ENCODE assay signal across 19 cellular contexts in genomic region chr13:49044849-49045248, GRCh38.
DNase-seq lines count a peak whose midpoint lies in the region; ATAC-seq lines count a peak whose summit lies in the region.
"Had no signal": no experiment of that assay in that cellular context is flagged by ENCODE, and none has a peak within 500 bp of the region (broad histone marks: within the 10 kb centered on the region; RNA-seq: fewer than 3 reads in every experiment).

No MANE protein-coding gene starts in this region.

- POLR2A ChIA-PET in activated CD4-positive, alpha-beta T cell treated with anti-CD3 and anti-CD28 coated beads for 36 hours (lab: Charles Lee): no interaction called here

- no peak for ATAC-seq in activated CD4-positive, alpha-beta T cell treated with anti-CD3 and anti-CD28 coated beads for 36 hours
- no peak for ATAC-seq in T-helper 17 cell
- ATAC-seq in HG03439 (IDR thresholded peaks at IDR 0.05; ENCODE audit: unreplicated experiment): no peak
- ATAC-seq: GM23338 had no signal

- DNase-seq in activated CD4-positive, alpha-beta T cell treated with anti-CD3 and anti-CD28 coated beads for 36 hours: no peak
- DNase-seq in activated CD4-positive, alpha-beta T cell treated with anti-CD3 and anti-CD28 coated beads, Interleukin-2, amount 50 U/mL, for 48 hours: no peak
- DNase-seq in activated naive CD4-positive, alpha-beta T cell treated with Interleukin-2 at 50 U/mL for 16 hours: no peak
- DNase-seq in T-helper 17 cell: no peak
- no peak for DNase-seq in effector CD4-positive, alpha-beta T cell
- DNase-seq: 8988T, H9, NCI-H1092, NCI-H1417 treated with DMSO at 0.1 percent for 48 hours, NCI-H1694 treated with DMSO at 0.1 percent for 48 hours, NCI-H2081, NCI-H2227 treated with DMSO at 0.1 percent for 48 hours, NCI-H69, Right ventricle myocardium superior, RPMI8226 had no signal

- peaks cover 22% of the 10 kb centered on the region for H3K4me1 Mint-ChIP-seq in activated CD4-positive, alpha-beta T cell treated with anti-CD3 and anti-CD28 coated beads for 36 hours
- H3K4me1 Mint-ChIP-seq in activated naive CD4-positive, alpha-beta T cell treated with anti-CD3 and anti-CD28 coated beads, Interleukin-2, amount 50 U/mL, for 24 hours: peaks cover 48% of the 10 kb centered on the region
- peaks cover 17% of the 10 kb centered on the region for H3K4me1 Mint-ChIP-seq in T-helper 17 cell
- H3K4me1 Mint-ChIP-seq: GM23338, H9 had no signal

- no peaks in the 10 kb centered on the region for H3K9me3 Mint-ChIP-seq in activated CD4-positive, alpha-beta T cell treated with anti-CD3 and anti-CD28 coated beads for 36 hours (ENCODE audit: low read depth)
- no peaks in the 10 kb centered on the region for H3K9me3 Mint-ChIP-seq in activated naive CD4-positive, alpha-beta T cell treated with anti-CD3 and anti-CD28 coated beads, Interleukin-2, amount 50 U/mL, for 24 hours
- H3K9me3 Mint-ChIP-seq: GM23338 had no signal

- H3K36me3 Mint-ChIP-seq in activated CD4-positive, alpha-beta T cell treated with anti-CD3 and anti-CD28 coated beads for 36 hours (ENCODE audit: low read depth): peaks cover 25% of the 10 kb centered on the region
- peaks cover 36% of the 10 kb centered on the region for H3K36me3 Mint-ChIP-seq in activated naive CD4-positive, alpha-beta T cell treated with anti-CD3 and anti-CD28 coated beads, Interleukin-2, amount 50 U/mL, for 24 hours
- no peaks in the 10 kb centered on the region for H3K36me3 Mint-ChIP-seq in T-helper 17 cell (ENCODE audit: low read depth)

- no peaks in the 10 kb centered on the region for H3K27me3 Mint-ChIP-seq in activated CD4-positive, alpha-beta T cell treated with anti-CD3 and anti-CD28 coated beads for 36 hours
- no peaks in the 10 kb centered on the region for H3K27me3 Mint-ChIP-seq in activated naive CD4-positive, alpha-beta T cell treated with anti-CD3 and anti-CD28 coated beads, Interleukin-2, amount 50 U/mL, for 24 hours
- H3K27me3 Mint-ChIP-seq in T-helper 17 cell: no peaks in the 10 kb centered on the region

- peak overlapping the region; percentile 19 for H3K27ac Mint-ChIP-seq in activated CD4-positive, alpha-beta T cell treated with anti-CD3 and anti-CD28 coated beads for 36 hours
- H3K27ac Mint-ChIP-seq in activated naive CD4-positive, alpha-beta T cell treated with anti-CD3 and anti-CD28 coated beads, Interleukin-2, amount 50 U/mL, for 24 hours: peak overlapping the region; percentile 20
- peak overlapping the region; percentile 82 for H3K27ac Mint-ChIP-seq in T-helper 17 cell
- H3K27ac Mint-ChIP-seq: GM23338, H9 had no signal

- no peaks in the 10 kb centered on the region for H3K9me3 ChIP-seq in T-helper 17 cell (ENCODE audit: control insufficient read depth, low read length, poor library complexity, severe bottlenecking)
- H3K9me3 ChIP-seq: SJSA1 had no signal

- CTCF ChIA-PET in activated CD4-positive, alpha-beta T cell treated with anti-CD3 and anti-CD28 coated beads for 36 hours (lab: Charles Lee): no interaction called here

- no peak overlapping the region for H3K4me3 Mint-ChIP-seq in activated CD4-positive, alpha-beta T cell treated with anti-CD3 and anti-CD28 coated beads for 36 hours
- no peak overlapping the region for H3K4me3 Mint-ChIP-seq in activated naive CD4-positive, alpha-beta T cell treated with anti-CD3 and anti-CD28 coated beads, Interleukin-2, amount 50 U/mL, for 24 hours
- H3K4me3 Mint-ChIP-seq in T-helper 17 cell: peak overlapping the region; percentile 1
- H3K4me3 Mint-ChIP-seq: GM23338, H9 had no signal

- intact Hi-C loops in activated CD4-positive, alpha-beta T cell treated with anti-CD3 and anti-CD28 coated beads for 36 hours (cut with DNase I, micrococcal nuclease): no loop called here

Comparison
In these comparisons a context has a peak if more than half of its experiments do, and no peak if none do; other contexts are left out.
1. H3K27ac Mint-ChIP-seq: peak in every context shown above with its lines; median percentile 82 in T-helper 17 cell; 20 in activated naive CD4-positive, alpha-beta T cell treated with anti-CD3 and anti-CD28 coated beads, Interleukin-2, amount 50 U/mL, for 24 hours; 19 in activated CD4-positive, alpha-beta T cell treated with anti-CD3 and anti-CD28 coated beads for 36 hours.